In the genomic region with DNA sequence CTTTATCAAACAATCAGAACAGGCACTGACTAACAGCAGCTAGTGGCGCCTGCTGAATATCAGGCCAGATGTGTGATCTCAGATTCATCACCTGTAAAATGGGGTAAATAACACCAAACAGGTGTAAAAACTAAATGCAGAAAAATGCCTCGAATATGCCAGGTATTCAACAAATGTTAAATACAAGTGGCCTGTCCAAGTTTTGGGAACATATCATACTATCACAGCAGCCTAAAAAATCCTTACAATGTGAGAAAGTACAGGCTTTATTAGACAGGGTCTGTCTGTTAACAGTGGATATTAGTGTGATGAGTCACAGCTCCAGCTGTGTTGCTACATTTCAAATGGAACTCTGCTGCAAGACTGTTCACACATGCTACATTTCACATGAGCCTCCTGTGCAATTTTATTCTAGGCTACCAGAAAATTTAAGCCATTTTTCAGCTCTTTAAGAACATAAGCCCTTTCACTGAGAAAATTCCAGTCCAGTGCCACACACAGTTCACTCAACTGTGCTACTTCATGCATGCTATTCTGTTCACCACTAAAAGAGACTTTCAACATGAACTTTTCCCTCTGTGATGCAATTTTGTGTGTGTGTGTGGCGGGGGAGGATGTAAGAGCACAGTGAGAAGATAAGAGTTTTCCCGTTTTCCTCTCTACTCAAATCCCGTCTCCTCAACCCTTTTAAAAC, we compare ENCODE assay signal across 10 cellular contexts. TPM values are rescaled to one million over a fixed set of nuclear protein-coding genes. Genes with fewer than 3 reads are reported as not detected.
A peak's percentile ranks its signal among the peaks of the same experiment; 100 is the strongest.
DNase-seq lines count a peak whose midpoint lies in the region; ATAC-seq and TF ChIP-seq lines count a peak whose summit lies in the region.
"Had no signal": no experiment of that assay in that cellular context is flagged by ENCODE, and none has a peak within 500 bp of the region (broad histone marks: within the 10 kb centered on the region; RNA-seq: fewer than 3 reads in every experiment).

No MANE protein-coding gene starts in this region.

- no peak overlapping the region for H3K4me3 Mint-ChIP-seq in activated CD4-positive, alpha-beta T cell treated with anti-CD3 and anti-CD28 coated beads, Interleukin-2, amount 10 ng/mL, durations not matched to agents 24 days and 14 days
- H3K4me3 Mint-ChIP-seq: activated naive CD8-positive, alpha-beta T cell had no signal

- peak; percentile 62 to 66 for ATAC-seq in lower lobe of right lung

- H3K4me1 Mint-ChIP-seq in activated CD4-positive, alpha-beta T cell treated with anti-CD3 and anti-CD28 coated beads, Interleukin-2, amount 10 ng/mL, durations not matched to agents 24 days and 14 days: no peaks in the 10 kb centered on the region

- H3K36me3 Mint-ChIP-seq in activated CD4-positive, alpha-beta T cell treated with anti-CD3 and anti-CD28 coated beads, Interleukin-2, amount 10 ng/mL, durations not matched to agents 24 days and 14 days (ENCODE audit: low read depth): no peaks in the 10 kb centered on the region
- H3K36me3 Mint-ChIP-seq: activated naive CD8-positive, alpha-beta T cell had no signal

- H3K27me3 Mint-ChIP-seq in activated CD4-positive, alpha-beta T cell treated with anti-CD3 and anti-CD28 coated beads, Interleukin-2, amount 10 ng/mL, durations not matched to agents 24 days and 14 days: peaks cover 5% of the 10 kb centered on the region

- H3K27ac Mint-ChIP-seq in activated CD4-positive, alpha-beta T cell treated with anti-CD3 and anti-CD28 coated beads, Interleukin-2, amount 10 ng/mL, durations not matched to agents 24 days and 14 days: no peak overlapping the region
- H3K27ac Mint-ChIP-seq: activated naive CD8-positive, alpha-beta T cell had no signal

- no peaks in the 10 kb centered on the region for H3K4me1 ChIP-seq in lower lobe of right lung

- intact Hi-C loops in lower lobe of right lung (cut with DNase I): no loop called here
- intact Hi-C loops in activated CD4-positive, alpha-beta T cell treated with anti-CD3 and anti-CD28 coated beads, Interleukin-2, amount 10 ng/mL, durations not matched to agents 24 days and 14 days (cut with micrococcal nuclease): no loop called here

- H3K9me3 ChIP-seq in lower lobe of right lung: no peaks in the 10 kb centered on the region

- H3K9me3 Mint-ChIP-seq in activated CD4-positive, alpha-beta T cell treated with anti-CD3 and anti-CD28 coated beads, Interleukin-2, amount 10 ng/mL, durations not matched to agents 24 days and 14 days: no peaks in the 10 kb centered on the region

- H3K4me3 ChIP-seq in cardiac fibroblast (replicated peaks in 1 of 2; ENCODE audit: low read depth in 2 of 2, low read length in 2 of 2): no peak overlapping the region
- H3K4me3 ChIP-seq in lower lobe of right lung: no peak overlapping the region
- H3K4me3 ChIP-seq: BLaER1 treated with 17β-estradiol and CSF1 and Interleukin-3, amounts not matched to agents 10 nM and 100 nM had no signal

- TF ChIP-seq CTCF in cardiac fibroblast (IDR thresholded peaks at IDR 0.05; ENCODE audit: low read depth, low read length): no peak
- TF ChIP-seq CTCF in lower lobe of right lung (IDR thresholded peaks at IDR 0.05): no peak

- DNase-seq in A172 (ENCODE audit: low spot score) (peak; percentile 56), HS-5 (ENCODE audit: low read depth) (peak; percentile 69), cardiac fibroblast (ENCODE audit: low read depth in 2 of 2) (peak; percentile 93 to 94), lower lobe of right lung (no peak), T-helper 2 cell (no peak), NOMO-1 (lab: John Stamatoyannopoulos, UW; ENCODE audit: unreplicated experiment in 2 of 2) (no peak), NCI-H1930 (lab: John Stamatoyannopoulos, UW) (no peak)
- DNase-seq in activated CD4-positive, alpha-beta T cell treated with anti-CD3 and anti-CD28 coated beads, Interleukin-2, amount 10 ng/mL, durations not matched to agents 24 days and 14 days: no peak

- no peaks in the 10 kb centered on the region for H3K27me3 ChIP-seq in lower lobe of right lung (ENCODE audit: low read depth)
- H3K27me3 ChIP-seq: BLaER1 treated with 17β-estradiol and CSF1 and Interleukin-3, amounts not matched to agents 10 nM and 100 nM had no signal

- H3K36me3 ChIP-seq in lower lobe of right lung: no peaks in the 10 kb centered on the region
- H3K36me3 ChIP-seq: BLaER1 treated with 17β-estradiol and CSF1 and Interleukin-3, amounts not matched to agents 10 nM and 100 nM had no signal

- no peak overlapping the region for H3K27ac ChIP-seq in lower lobe of right lung
- H3K27ac ChIP-seq: BLaER1 treated with 17β-estradiol and CSF1 and Interleukin-3, amounts not matched to agents 10 nM and 100 nM had no signal

RNA-seq across cellular contexts. Expression of gene MSRB3, which starts 56.7 kb away (rescaled TPM):
- total RNA-seq in A172 (2014; rRNA removed; shearing (Covaris generic)): 5.1 and 6.3 TPM in 2 replicates
- 47.3 TPM for total RNA-seq in lower lobe of right lung
- not detected in 2 replicates for total RNA-seq in activated CD4-positive, alpha-beta T cell treated with anti-CD3 and anti-CD28 coated beads, Interleukin-2, amount 10 ng/mL, durations not matched to agents 24 days and 14 days

Comparison
In these comparisons a context has a peak if more than half of its experiments do, and no peak if none do; other contexts are left out.
1. DNase-seq: peak in A172 (single experiment), HS-5 (single experiment) and cardiac fibroblast (2 of 2); none in lower lobe of right lung (single experiment), T-helper 2 cell (0 of 5), activated CD4-positive, alpha-beta T cell treated with anti-CD3 and anti-CD28 coated beads, Interleukin-2, amount 10 ng/mL, durations not matched to agents 24 days and 14 days (single experiment), NOMO-1 (0 of 2) and NCI-H1930 (0 of 2).